In the genomic region with DNA sequence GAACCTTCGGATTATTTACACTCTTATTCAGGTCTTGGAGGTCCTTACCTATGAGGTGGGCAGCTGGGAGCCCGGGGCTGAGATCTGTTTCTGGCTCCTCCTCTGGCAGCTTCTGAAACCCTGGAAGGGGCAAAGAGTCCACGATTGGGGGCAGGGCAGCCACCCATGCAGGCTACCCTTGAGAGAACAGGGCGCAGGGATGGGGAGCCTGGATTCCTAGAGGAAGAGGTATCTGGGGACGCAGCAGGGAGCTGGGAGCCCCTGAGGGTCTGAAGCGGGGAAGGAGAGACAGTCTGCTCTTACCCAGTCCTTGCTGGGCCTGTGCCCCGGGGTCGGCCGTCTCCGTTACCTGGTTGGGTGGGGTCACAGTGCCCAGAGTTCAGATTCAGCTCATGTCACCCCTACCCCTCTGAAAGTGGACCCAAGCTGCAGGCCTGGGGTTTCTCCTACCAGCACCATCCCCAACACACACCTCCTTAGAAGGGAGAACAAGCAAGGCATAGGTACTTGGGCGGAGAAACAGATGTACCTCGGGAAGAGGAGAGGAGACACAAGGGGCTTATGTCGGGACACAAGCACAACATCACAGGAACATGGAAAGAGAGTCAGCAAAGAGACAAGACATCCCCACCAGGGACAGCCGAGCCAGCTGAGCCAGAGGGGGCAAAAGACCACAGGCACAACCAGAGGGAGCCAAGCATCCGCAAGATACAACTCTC, we compare ENCODE assay signal across 8 cellular contexts. TPM values are rescaled to one million over a fixed set of nuclear protein-coding genes. Genes with fewer than 3 reads are reported as not detected.
A peak's percentile ranks its signal among the peaks of the same experiment; 100 is the strongest.
DNase-seq lines count a peak whose midpoint lies in the region; ATAC-seq and TF ChIP-seq lines count a peak whose summit lies in the region.

No MANE protein-coding gene starts in this region.

- H3K9ac ChIP-seq in NT2/D1 (ENCODE audit: insufficient read length, low read depth) (peak overlapping the region; percentile 92), muscle layer of colon (ENCODE audit: low read length) (peak overlapping the region; percentile 87)

- H3K4me3 Mint-ChIP-seq in CD4-positive, alpha-beta T cell: peak overlapping the region; percentile 97

- peaks cover 56% of the 10 kb centered on the region for H3K36me3 Mint-ChIP-seq in CD4-positive, alpha-beta T cell (ENCODE audit: low read depth)

- peak overlapping the region; percentile 95 for H3K27ac ChIP-seq in CD4-positive, alpha-beta T cell (ENCODE audit: low read depth, low read length)
- H3K27ac ChIP-seq in dorsolateral prefrontal cortex (peak overlapping the region in 56 of 59 donors; percentile 7 to 93 (median 76)), muscle layer of colon (ENCODE audit: low read depth, low read length) (peak overlapping the region; percentile 87)

- no peaks in the 10 kb centered on the region for H3K9me3 ChIP-seq in CD4-positive, alpha-beta T cell (ENCODE audit: control insufficient read depth, low read length)
- H3K9me3 ChIP-seq in NT2/D1 (ENCODE audit: insufficient read depth, low read length) (no peaks in the 10 kb centered on the region), muscle layer of colon (ENCODE audit: low read length) (no peaks in the 10 kb centered on the region)

- H3K27ac Mint-ChIP-seq in CD4-positive, alpha-beta T cell: peak overlapping the region; percentile 85

- POLR2A ChIA-PET in CD4-positive, alpha-beta T cell (lab: Charles Lee): interaction anchor here (0.6 to 34.9 kb wide), 18 partner anchors 4 to 1390 kb away, joined by 3 to 1160 read pairs (median 9); a partner anchor contains a TSS

- DNase-seq in CD4-positive, alpha-beta T cell: peak in 5 of 10 experiments; percentile 17 to 51 (median 29)
- DNase-seq in NT2/D1 (ENCODE audit: low read depth, low spot score): no peak
- DNase-seq in dorsolateral prefrontal cortex: peak in 3 of 10 donors; percentile 15 to 27 (median 24)
- no peak for DNase-seq in GF-D8 (lab: John Stamatoyannopoulos, UW)
- no peak for DNase-seq in middle frontal gyrus (ENCODE audit: extremely low spot score, low spot score)
- DNase-seq in NCI-H187 treated with DMSO at 0.1 percent for 48 hours (lab: John Stamatoyannopoulos, UW): no peak

- no peaks in the 10 kb centered on the region for H3K27me3 ChIP-seq in CD4-positive, alpha-beta T cell (ENCODE audit: control insufficient read depth, insufficient read depth, low read length)
- H3K27me3 ChIP-seq in NT2/D1 (ENCODE audit: insufficient read depth, insufficient read length): no peaks in the 10 kb centered on the region
- peaks cover 0 to 4% (median 0%) of the 10 kb centered on the region in 45 donors for H3K27me3 ChIP-seq in dorsolateral prefrontal cortex
- no peaks in the 10 kb centered on the region for H3K27me3 ChIP-seq in muscle layer of colon (ENCODE audit: control insufficient read depth in 1 of 2, insufficient read depth in 2 of 2, low read length in 2 of 2)

- no peaks in the 10 kb centered on the region for H3K9me3 Mint-ChIP-seq in CD4-positive, alpha-beta T cell

- peaks cover 2% of the 10 kb centered on the region for H3K36me3 ChIP-seq in NT2/D1 (ENCODE audit: insufficient read depth, insufficient read length, low read length)
- no peaks in the 10 kb centered on the region for H3K36me3 ChIP-seq in muscle layer of colon (ENCODE audit: insufficient read depth, low read length)

- peaks cover 19% of the 10 kb centered on the region for H3K4me1 ChIP-seq in NT2/D1 (ENCODE audit: insufficient read depth, insufficient read length)
- peaks cover 11% of the 10 kb centered on the region for H3K4me1 ChIP-seq in muscle layer of colon (ENCODE audit: insufficient read depth, low read length)

- no peak for ATAC-seq in CD4-positive, alpha-beta T cell (ENCODE audit: poor library complexity)
- no peak for ATAC-seq in HG03175 (IDR thresholded peaks at IDR 0.05; ENCODE audit: unreplicated experiment)

- peaks cover 84% of the 10 kb centered on the region for H3K4me1 Mint-ChIP-seq in CD4-positive, alpha-beta T cell (ENCODE audit: low read depth)

- CTCF ChIA-PET in CD4-positive, alpha-beta T cell (lab: Charles Lee): interaction anchor here (0.7 to 16.9 kb wide), 9 partner anchors 12 to 88 kb away, joined by 3 to 353 read pairs (median 8); a partner anchor contains a TSS

- H3K4me3 ChIP-seq in NT2/D1 (ENCODE audit: insufficient read length, low read depth) (peak overlapping the region; percentile 78), dorsolateral prefrontal cortex (peak overlapping the region; percentile 44 to 99 (median 82)), muscle layer of colon (ENCODE audit: low read depth in 1 of 2, low read length in 2 of 2) (peak overlapping the region; percentile 91 to 97)

- H3K27me3 Mint-ChIP-seq in CD4-positive, alpha-beta T cell: no peaks in the 10 kb centered on the region

- no peak for TF ChIP-seq CTCF in CD4-positive, alpha-beta T cell (IDR thresholded peaks at IDR 0.05)
- TF ChIP-seq CTCF in dorsolateral prefrontal cortex (IDR thresholded peaks at IDR 0.05 in 54 of 56, conservative IDR thresholded peaks at IDR 0.05 in 2 of 56; ENCODE audit: low read depth in 1 of 56, partially characterized antibody in 56 of 56): no peak

- intact Hi-C loops in CD4-positive, alpha-beta T cell (cut with DNase I, micrococcal nuclease): loop anchor here (1.0 to 10.0 kb wide), 4 partner anchors 9 to 253 kb away; a partner anchor contains a TSS
- intact Hi-C loops in dorsolateral prefrontal cortex (cut with DNase I): loop anchor here in 1 of 2 donors (5.0 kb wide), 1 partner anchor 34 kb away; a partner anchor contains a TSS

RNA-seq across cellular contexts. Expression of a gene that starts 0.6 kb away (rescaled TPM):
- total RNA-seq in CD4-positive, alpha-beta T cell: 100 to 1,000 TPM; 239 to 244 TPM
- 1 to 10 TPM in 33 of 120 experiments, under 1 TPM in 37, not detected in 50; 0.36 to 2.6 (median 0.98) TPM for total RNA-seq in dorsolateral prefrontal cortex

RNA-seq across cellular contexts. Expression of a gene that starts 4.4 kb away (rescaled TPM):
- 10 to 100 TPM in 1 of 2 experiments, 1 to 10 TPM in 1; 8.9 to 10.3 TPM for total RNA-seq in CD4-positive, alpha-beta T cell
- total RNA-seq in dorsolateral prefrontal cortex: 10 to 100 TPM in 51 of 120 experiments, 1 to 10 TPM in 69; 2.0 to 32.2 (median 9.3) TPM

RNA-seq across cellular contexts. Expression of a gene that starts 6.3 kb away (rescaled TPM):
- total RNA-seq in CD4-positive, alpha-beta T cell: 10 to 100 TPM; 33.1 to 34.2 TPM
- total RNA-seq in dorsolateral prefrontal cortex: 1 to 10 TPM in 5 of 120 experiments, under 1 TPM in 34, not detected in 81; 0.23 to 1.3 (median 0.41) TPM

RNA-seq across cellular contexts. Expression of a gene that starts 9.6 kb away (rescaled TPM):
- 10 to 100 TPM; 15.4 to 16.7 TPM for total RNA-seq in CD4-positive, alpha-beta T cell
- 1 to 10 TPM in 4 of 120 experiments, under 1 TPM in 44, not detected in 72; 0.30 to 1.9 (median 0.53) TPM for total RNA-seq in dorsolateral prefrontal cortex

RNA-seq across cellular contexts. Expression of a gene that starts 11.1 kb away (rescaled TPM):
- total RNA-seq in CD4-positive, alpha-beta T cell: 1 to 10 TPM; 2.3 to 2.6 TPM
- 1 to 10 TPM in 4 of 120 experiments, under 1 TPM in 3, not detected in 113; 0.69 to 1.9 (median 1.1) TPM for total RNA-seq in dorsolateral prefrontal cortex

Comparison
In these comparisons a context has a peak if more than half of its experiments do, and no peak if none do; other contexts are left out.
1. RNA of a gene that starts 0.6 kb away (total RNA-seq): 239 to 244 TPM in CD4-positive, alpha-beta T cell; 0.36 to 2.6 TPM in dorsolateral prefrontal cortex; every median in the first group is over 10 times any median in the second.
2. RNA of a gene that starts 6.3 kb away (total RNA-seq): 33.1 to 34.2 TPM in CD4-positive, alpha-beta T cell; 0.23 to 1.3 TPM in dorsolateral prefrontal cortex; every median in the first group is over 10 times any median in the second.
3. Peak in every context shown above with its lines, with median percentiles within 50 percentile points of each other: H3K27ac ChIP-seq and H3K4me3 ChIP-seq.